Comparison of ENCODE assay signal across 1 cellular context in the genomic region with DNA sequence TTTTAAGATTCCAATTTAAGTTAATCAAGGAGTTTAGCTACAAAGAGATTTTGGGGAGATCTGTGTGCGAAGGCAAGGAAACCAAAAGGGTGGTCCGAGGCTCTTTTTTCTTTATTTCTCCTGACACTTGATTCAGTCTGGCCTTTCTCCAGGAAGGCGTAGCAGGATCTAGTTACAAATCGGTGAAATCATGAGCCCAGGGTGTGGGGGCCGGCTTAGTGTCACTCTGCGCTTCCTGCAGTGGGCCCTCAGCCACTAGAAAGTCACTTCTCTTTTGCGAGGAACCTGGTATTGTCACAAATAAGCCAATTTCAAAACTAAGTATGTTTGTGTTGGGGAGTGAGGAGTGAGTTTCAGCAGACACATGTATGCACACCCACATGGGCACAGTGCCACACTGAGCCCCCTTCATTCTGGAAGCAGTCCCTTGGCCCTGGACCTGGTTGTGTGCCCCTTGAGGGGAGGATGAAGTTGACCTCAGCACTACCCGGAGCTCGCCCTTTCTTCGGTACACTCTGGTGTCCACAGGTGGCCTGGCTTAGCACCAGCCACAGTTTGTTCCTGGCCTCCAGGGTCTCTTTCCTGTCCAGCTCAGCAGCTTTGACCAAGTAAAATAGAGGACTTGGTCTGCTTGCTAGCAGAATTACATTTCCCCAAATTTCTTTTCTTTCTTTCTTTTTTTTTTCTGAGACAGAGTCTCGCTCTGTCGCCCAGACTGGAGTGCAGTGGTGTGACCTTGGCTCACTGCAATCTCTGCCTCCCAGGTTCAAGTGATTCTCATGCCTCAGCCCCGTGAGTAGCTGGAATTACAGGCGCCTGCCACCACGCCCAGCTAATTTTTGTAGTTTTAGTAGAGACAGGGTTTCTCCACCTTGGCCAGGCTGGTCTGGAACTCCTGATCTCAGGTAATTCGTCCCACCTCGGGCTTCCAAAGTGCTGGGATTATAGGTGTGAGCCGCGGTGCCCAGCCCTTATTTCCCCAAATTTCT.
TF ChIP-seq lines count a peak whose summit lies in the region.

No MANE protein-coding gene starts in this region.

TF ChIP-seq in H1, 55 proteins besides CTCF, POLR2A, EP300 and RAD21 (continued from another document):
- TF ChIP-seq TCF12 (IDR thresholded peaks at IDR 0.05; ENCODE audit: low read depth, low read length) = no peak
- TF ChIP-seq TAF1 (IDR thresholded peaks at IDR 0.05; ENCODE audit: low read depth, low read length) = no peak
TF ChIP-seq in H1: peak in this region for 0.
